In genomic region chr5:113068559-113068958, GRCh38 we compare ENCODE assay signal across 29 cellular contexts.
A peak's percentile ranks its signal among the peaks of the same experiment; 100 is the strongest.
DNase-seq lines count a peak whose midpoint lies in the region; ATAC-seq, FAIRE-seq and TF ChIP-seq lines count a peak whose summit lies in the region.
"Had no signal": no experiment of that assay in that cellular context is flagged by ENCODE, and none has a peak within 500 bp of the region (broad histone marks: within the 10 kb centered on the region; RNA-seq: fewer than 3 reads in every experiment).

No MANE protein-coding gene starts in this region.

- H3K9ac ChIP-seq in K562 (ENCODE audit: insufficient read depth in 1 of 2, low read depth in 2 of 2, low read length in 2 of 2): no peak overlapping the region

- no peak for TF ChIP-seq EP300 in K562 (IDR thresholded peaks at IDR 0.05; ENCODE audit: low read length)

- peaks cover 12 to 22% of the 10 kb centered on the region in 2 experiments; a peak in 3 of 5 replicates for H3K4me1 ChIP-seq in K562 (replicated peaks in 1 of 2; ENCODE audit: control insufficient read depth in 2 of 2, insufficient read depth in 2 of 2, low read length in 2 of 2)
- H3K4me1 ChIP-seq: BE2C, lower lobe of right lung, stomach, transverse colon had no signal

- BruUV-seq in K562 (replicated peaks; lab: Mats Ljungman, UMichigan): no TSS peak

- TF ChIP-seq RAD21 in K562 (CRISPR knock-in tag; conservative IDR thresholded peaks at IDR 0.05 in 1 of 2, IDR thresholded peaks at IDR 0.05 in 1 of 2): no peak

- WGBS in K562 (ENCODE audit: insufficient coverage, low coverage, missing lambda C conversion rate): 53% methylated on average over 2 of the region's 2 CpGs

- H4K20me1 ChIP-seq in K562 (replicated peaks; ENCODE audit: control insufficient read depth, insufficient read depth, low read length): no peaks in the 10 kb centered on the region

- no peak overlapping the region for H3K4me3 Mint-ChIP-seq in natural killer cell treated with Interleukin-12 subunit alpha and Interleukin-12 subunit beta and Interleukin-15 and Interleukin-18, amount 100 ng/mL, for 72 hours
- H3K4me3 Mint-ChIP-seq in natural killer cell: no peak overlapping the region
- H3K4me3 Mint-ChIP-seq: activated CD8-positive, alpha-beta T cell treated with anti-CD3 and anti-CD28 coated beads for 36 hours; dendritic cell treated with granulocyte-macrophage colony-stimulating factor and Interleukin-4, amounts not matched to agents 40 ng/mL and 50 ng/mL, for 4 days had no signal

- TF ChIP-seq CTCF in natural killer cell (IDR thresholded peaks at IDR 0.05) (no peak), K562 (IDR thresholded peaks at IDR 0.05 in 2 of 3, conservative IDR thresholded peaks at IDR 0.05 in 1 of 3; ENCODE audit: insufficient read depth in 2 of 3, low read depth in 1 of 3, low read length in 3 of 3) (no peak)

- H3K4me1 Mint-ChIP-seq in natural killer cell treated with Interleukin-12 subunit alpha and Interleukin-12 subunit beta and Interleukin-15 and Interleukin-18, amount 100 ng/mL, for 72 hours (ENCODE audit: low read depth in 2 of 2): no peaks in the 10 kb centered on the region
- H3K4me1 Mint-ChIP-seq in natural killer cell: no peaks in the 10 kb centered on the region

- H3K9me3 ChIP-seq in K562 (replicated peaks; ENCODE audit: control insufficient read depth, insufficient read depth, low read depth, low read length): no peaks in the 10 kb centered on the region
- H3K9me3 ChIP-seq: BE2C, lower lobe of right lung, neutrophil, spleen, stomach, transverse colon had no signal

- H3K9me3 Mint-ChIP-seq in natural killer cell treated with Interleukin-12 subunit alpha and Interleukin-12 subunit beta and Interleukin-15 and Interleukin-18, amount 100 ng/mL, for 72 hours: no peaks in the 10 kb centered on the region
- no peaks in the 10 kb centered on the region for H3K9me3 Mint-ChIP-seq in natural killer cell
- H3K9me3 Mint-ChIP-seq: activated CD8-positive, alpha-beta T cell treated with anti-CD3 and anti-CD28 coated beads for 36 hours; dendritic cell treated with granulocyte-macrophage colony-stimulating factor and Interleukin-4, amounts not matched to agents 40 ng/mL and 50 ng/mL, for 4 days had no signal

- no peak overlapping the region for H3K27ac ChIP-seq in K562 (ENCODE audit: extremely low read depth, low read depth, low read length)
- H3K27ac ChIP-seq: lower lobe of right lung, neutrophil, spleen had no signal

- no peak overlapping the region for H3K4me2 ChIP-seq in K562 (ENCODE audit: insufficient read depth, low read length)

- CTCF ChIA-PET in K562 (lab: Yijun Ruan, JAX; ENCODE audit: low intra/inter-chr PET ratio): no interaction called here

- H3K36me3 Mint-ChIP-seq in natural killer cell treated with Interleukin-12 subunit alpha and Interleukin-12 subunit beta and Interleukin-15 and Interleukin-18, amount 100 ng/mL, for 72 hours: no peaks in the 10 kb centered on the region
- no peaks in the 10 kb centered on the region for H3K36me3 Mint-ChIP-seq in natural killer cell

- in situ Hi-C loops in K562 (cut with MboI): no loop called here

- H3K27me3 Mint-ChIP-seq in natural killer cell treated with Interleukin-12 subunit alpha and Interleukin-12 subunit beta and Interleukin-15 and Interleukin-18, amount 100 ng/mL, for 72 hours: peaks cover 0 to 5% of the 10 kb centered on the region in 2 donors
- no peaks in the 10 kb centered on the region for H3K27me3 Mint-ChIP-seq in natural killer cell (ENCODE audit: low read depth in 2 of 2)
- H3K27me3 Mint-ChIP-seq: activated CD8-positive, alpha-beta T cell treated with anti-CD3 and anti-CD28 coated beads for 36 hours had no signal

- no peak for TF ChIP-seq POLR2A in K562 (conservative IDR thresholded peaks at IDR 0.05)

- intact Hi-C loops in natural killer cell (cut with micrococcal nuclease) (no loop called here), K562 (cut with micrococcal nuclease) (no loop called here), posterior cingulate gyrus (cut with DNase I) (no loop called here)

- no peaks in the 10 kb centered on the region for H3K36me3 ChIP-seq in K562 (ENCODE audit: control insufficient read depth, insufficient read depth, low read length)
- H3K36me3 ChIP-seq: neutrophil, transverse colon had no signal

- no peak overlapping the region for H3K4me3 ChIP-seq in K562
- H3K4me3 ChIP-seq: lower lobe of right lung, spleen, stomach, transverse colon had no signal

- 0 out of 2 replicates have a peak overlapping the region, but pooled peaks have one; percentile 21 for H2AFZ ChIP-seq in K562 (ENCODE audit: low read depth, low read length)

- no peak for FAIRE-seq in K562 (lab: Jason Lieb, UNC)
- FAIRE-seq: A204.1, bronchial epithelial cell had no signal

- no peaks in the 10 kb centered on the region for H3K9me1 ChIP-seq in K562 (ENCODE audit: control insufficient read depth, insufficient read depth, low read length)

- H3K27me3 ChIP-seq in K562 (ENCODE audit: control insufficient read depth in 2 of 2, insufficient read depth in 2 of 2, low read length in 2 of 2): 0 out of 5 replicates have a peak, but pooled peaks cover 0 to 3% of the 10 kb centered on the region in 2 experiments
- H3K27me3 ChIP-seq: BE2C, neutrophil, stomach, transverse colon had no signal

- POLR2A ChIA-PET in K562 (lab: Yijun Ruan, JAX): interaction anchor here (1.7 kb wide), 1 partner anchor 8 kb away, joined by 4 read pairs; no protein-coding TSS in a partner anchor

- no peaks in the 10 kb centered on the region for H3K79me2 ChIP-seq in K562 (ENCODE audit: control insufficient read depth, insufficient read depth, low read length)

- no peak overlapping the region for H3K27ac Mint-ChIP-seq in natural killer cell treated with Interleukin-12 subunit alpha and Interleukin-12 subunit beta and Interleukin-15 and Interleukin-18, amount 100 ng/mL, for 72 hours
- no peak overlapping the region for H3K27ac Mint-ChIP-seq in natural killer cell
- H3K27ac Mint-ChIP-seq: activated CD8-positive, alpha-beta T cell treated with anti-CD3 and anti-CD28 coated beads for 36 hours; dendritic cell treated with granulocyte-macrophage colony-stimulating factor and Interleukin-4, amounts not matched to agents 40 ng/mL and 50 ng/mL, for 4 days had no signal

- DNase-seq in natural killer cell treated with Interleukin-12 subunit alpha and Interleukin-12 subunit beta and Interleukin-15 and Interleukin-18, amount 100 ng/mL, for 72 hours (ENCODE audit: low spot score): no peak
- DNase-seq in natural killer cell: no peak
- DNase-seq in K562 (ENCODE audit: extremely low read depth in 1 of 4, low spot score in 3 of 4): no peak
- DNase-seq in kidney glomerular epithelial cell (lab: John Stamatoyannopoulos, UW): peak; percentile 77
- DNase-seq in NCI-H1930 (lab: John Stamatoyannopoulos, UW): no peak
- DNase-seq in posterior cingulate gyrus: no peak
- no peak for DNase-seq in hypothalamus (lab: John Stamatoyannopoulos, UW)
- no peak for DNase-seq in SW 1271 (lab: John Stamatoyannopoulos, UW)
- DNase-seq: activated CD8-positive, alpha-beta T cell treated with anti-CD3 and anti-CD28 coated beads for 36 hours; activated gamma-delta T cell; activated T-cell treated with anti-CD3 and anti-CD28 coated beads for 4 hours; BE2C; Calu3; EL; islet precursor cell; lower lobe of right lung; NCI-H1417; NCI-H526; RPMI8226; spleen; stimulated activated CD4-positive, alpha-beta T cell treated with anti-CD3 and anti-CD28 coated beads, Interleukin-4, amount 100 ng/mL, for 24 hours; stomach; T1000; transverse colon had no signal

- ATAC-seq in natural killer cell treated with Interleukin-12 subunit alpha and Interleukin-12 subunit beta and Interleukin-15 and Interleukin-18, amount 100 ng/mL, for 72 hours: peak; percentile 9 to 32
- ATAC-seq in natural killer cell (no peak), K562 (no peak)
- ATAC-seq: activated CD4-positive, CD25-positive, alpha-beta regulatory T cell treated with anti-CD3 and anti-CD28 coated beads, Interleukin-2, amount 50 U/mL, for 24 hours; activated CD8-positive, alpha-beta T cell treated with anti-CD3 and anti-CD28 coated beads for 36 hours had no signal

TF ChIP-seq in K562, 482 proteins besides CTCF, POLR2A, EP300 and RAD21:
- no peak for TF ChIP-seq NR1H2 (CRISPR knock-in tag; IDR thresholded peaks at IDR 0.05)
- no peak for TF ChIP-seq HOXB6 (CRISPR knock-in tag; IDR thresholded peaks at IDR 0.05; ENCODE audit: borderline replicate concordance)
- no peak for TF ChIP-seq TEAD2 (tag; IDR thresholded peaks at IDR 0.05)
- TF ChIP-seq POLR3A (IDR thresholded peaks at IDR 0.05; ENCODE audit: borderline replicate concordance, extremely low read depth, insufficient read depth, insufficient read length): no peak
- no peak for TF ChIP-seq MYBL2 (IDR thresholded peaks at IDR 0.05; ENCODE audit: low read depth)
- TF ChIP-seq MYBL2 (CRISPR knock-in tag; IDR thresholded peaks at IDR 0.05; ENCODE audit: borderline replicate concordance): no peak

Comparison
In these comparisons a context has a peak if more than half of its experiments do, and no peak if none do; other contexts are left out.
1. ATAC-seq: peak in natural killer cell treated with Interleukin-12 subunit alpha and Interleukin-12 subunit beta and Interleukin-15 and Interleukin-18, amount 100 ng/mL, for 72 hours (2 of 2); none in natural killer cell (0 of 3) and K562 (single experiment).